24 cellular contexts compared by ENCODE assay signal in the genomic region with DNA sequence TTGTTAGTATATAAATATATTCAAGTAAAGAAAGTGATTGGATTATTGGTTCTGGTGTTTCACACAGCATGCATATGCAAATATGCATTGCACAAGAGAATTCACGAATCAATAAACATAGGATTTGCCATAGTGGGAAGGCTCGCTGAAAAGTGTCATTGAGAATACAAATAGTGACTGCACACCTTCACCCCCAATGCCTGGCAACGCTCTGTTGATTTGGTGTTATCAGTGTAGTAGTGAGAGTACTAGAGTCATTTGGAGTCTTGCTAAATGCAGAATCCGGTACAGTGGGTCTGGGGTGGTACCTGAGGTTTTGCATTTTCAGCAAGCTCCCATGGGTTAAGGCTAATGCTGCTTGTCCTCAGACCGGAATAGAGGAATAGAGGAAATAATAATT.
"Had no signal": no experiment of that assay in that cellular context is flagged by ENCODE, and none has a peak within 500 bp of the region (broad histone marks: within the 10 kb centered on the region; RNA-seq: fewer than 3 reads in every experiment).

No MANE protein-coding gene starts in this region.

- ATAC-seq: activated CD4-positive, CD25-positive, alpha-beta regulatory T cell treated with anti-CD3 and anti-CD28 coated beads, Interleukin-2, amount 50 U/mL, for 24 hours; effector memory CD8-positive, alpha-beta T cell; foreskin keratinocyte; stimulated activated memory B cell treated with anti-CD40 and anti-IgM and Interleukin-4, amounts not matched to agents 10 μg/mL and 1 μg/mL and 100 μg/mL, for 72 hours; stimulated activated naive CD8-positive, alpha-beta T cell treated with anti-CD3 and anti-CD28 coated beads, Interleukin-15, amount 100 ng/mL, for 72 hours; upper lobe of right lung had no signal

- H3K4me3 ChIP-seq: coronary artery, esophagus muscularis mucosa, heart right ventricle, sigmoid colon, thyroid gland, upper lobe of right lung had no signal

- H3K36me3 ChIP-seq: neutrophil had no signal

- H3K4me1 ChIP-seq: foreskin keratinocyte had no signal

- H3K9me3 ChIP-seq: esophagus muscularis mucosa, heart right ventricle, neutrophil, sigmoid colon, thyroid gland, upper lobe of right lung had no signal

- FAIRE-seq: small intestine had no signal

- DNase-seq: activated CD4-positive, alpha-beta T cell treated with anti-CD3 and anti-CD28 coated beads for 48 hours; activated CD4-positive, alpha-beta T cell treated with anti-CD3 and anti-CD28 coated beads, Interleukin-2, amount 50 U/mL, for 48 hours; activated CD8-positive, alpha-beta memory T cell treated with anti-CD3 and anti-CD28 coated beads for 24 hours; activated effector memory CD4-positive, alpha-beta T cell treated with Interleukin-2 at 50 U/mL for 16 hours; activated naive CD4-positive, alpha-beta T cell treated with Interleukin-2 at 50 U/mL for 16 hours; anterior cingulate cortex; effector memory CD8-positive, alpha-beta T cell; foreskin keratinocyte; heart right ventricle; naive B cell; nephron progenitor cell; sigmoid colon; small intestine; stimulated activated CD4-positive, alpha-beta T cell treated with anti-CD3 and anti-CD28 coated beads, Interleukin-4, amount 100 ng/mL, for 24 hours; stimulated activated naive CD8-positive, alpha-beta T cell treated with anti-CD3 and anti-CD28 coated beads, Interleukin-15, amount 100 ng/mL, for 72 hours; substantia nigra; T-helper 1 cell; thyroid gland; upper lobe of right lung had no signal

- H3K27ac ChIP-seq: coronary artery, esophagus muscularis mucosa, foreskin keratinocyte, neutrophil, sigmoid colon, upper lobe of right lung had no signal

- H3K27me3 ChIP-seq: esophagus muscularis mucosa, foreskin keratinocyte, heart right ventricle, sigmoid colon, thyroid gland, upper lobe of right lung had no signal
